1 cellular context compared by ENCODE assay signal in the genomic region with DNA sequence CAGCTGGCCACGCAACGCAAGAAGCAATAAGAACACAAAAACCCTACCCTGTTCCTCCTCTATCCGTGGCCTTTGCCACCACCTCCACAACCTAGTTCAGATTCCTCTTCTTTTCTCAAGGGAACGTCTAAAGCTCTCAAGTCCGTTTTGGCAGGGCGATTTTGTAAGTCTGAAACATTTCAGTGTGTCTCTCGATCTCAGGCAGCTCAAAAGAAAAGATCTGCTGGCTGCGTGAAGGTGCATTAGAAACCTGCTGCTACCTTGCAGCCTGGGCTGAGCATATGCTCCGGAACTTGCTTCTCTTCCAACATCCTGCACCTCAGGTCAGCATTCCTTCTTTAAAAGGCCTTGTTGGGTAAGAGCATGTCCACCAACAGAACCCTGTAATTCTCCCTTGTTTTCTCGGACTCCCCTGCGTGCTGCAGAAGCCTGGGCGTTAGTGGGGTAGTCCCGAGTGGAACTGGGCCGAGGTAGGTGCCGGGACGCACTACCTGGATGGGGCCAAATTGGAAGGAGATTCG.
TF ChIP-seq lines count a peak whose summit lies in the region.

No MANE protein-coding gene starts in this region.

TF ChIP-seq in HepG2, 621 proteins besides CTCF, POLR2A, EP300 and RAD21 (continued from another document and continues in another):
- no peak for TF ChIP-seq KLF16 (CRISPR knock-in tag; IDR thresholded peaks at IDR 0.05)
- TF ChIP-seq ZNF33B (CRISPR knock-in tag; IDR thresholded peaks at IDR 0.05) = 0 out of 2 replicates have a peak, but pooled peaks have one; percentile 36
- TF ChIP-seq, protein P1, sequence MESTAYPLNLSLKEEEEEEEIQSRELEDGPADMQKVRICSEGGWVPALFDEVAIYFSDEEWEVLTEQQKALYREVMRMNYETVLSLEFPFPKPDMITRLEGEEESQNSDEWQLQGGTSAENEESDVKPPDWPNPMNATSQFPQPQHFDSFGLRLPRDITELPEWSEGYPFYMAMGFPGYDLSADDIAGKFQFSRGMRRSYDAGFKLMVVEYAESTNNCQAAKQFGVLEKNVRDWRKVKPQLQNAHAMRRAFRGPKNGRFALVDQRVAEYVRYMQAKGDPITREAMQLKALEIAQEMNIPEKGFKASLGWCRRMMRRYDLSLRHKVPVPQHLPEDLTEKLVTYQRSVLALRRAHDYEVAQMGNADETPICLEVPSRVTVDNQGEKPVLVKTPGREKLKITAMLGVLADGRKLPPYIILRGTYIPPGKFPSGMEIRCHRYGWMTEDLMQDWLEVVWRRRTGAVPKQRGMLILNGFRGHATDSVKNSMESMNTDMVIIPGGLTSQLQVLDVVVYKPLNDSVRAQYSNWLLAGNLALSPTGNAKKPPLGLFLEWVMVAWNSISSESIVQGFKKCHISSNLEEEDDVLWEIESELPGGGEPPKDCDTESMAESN (CRISPR knock-in tag; conservative IDR thresholded peaks at IDR 0.05) = 0 out of 2 replicates have a peak, but pooled peaks have one; percentile 12
- no peak for TF ChIP-seq ZNF792 (CRISPR knock-in tag; IDR thresholded peaks at IDR 0.05)
- 0 out of 2 replicates have a peak, but pooled peaks have one; percentile 15 for TF ChIP-seq ZNF441 (CRISPR knock-in tag; IDR thresholded peaks at IDR 0.05; ENCODE audit: borderline replicate concordance)
- 0 out of 2 replicates have a peak, but pooled peaks have one; percentile 11 for TF ChIP-seq ZNF609 (CRISPR knock-in tag; IDR thresholded peaks at IDR 0.05; ENCODE audit: borderline replicate concordance)
- no peak for TF ChIP-seq ETV6 (CRISPR knock-in tag; conservative IDR thresholded peaks at IDR 0.05)
- TF ChIP-seq MIXL1 (CRISPR knock-in tag; IDR thresholded peaks at IDR 0.05) = no peak
- no peak for TF ChIP-seq SCMH1 (CRISPR knock-in tag; IDR thresholded peaks at IDR 0.05; ENCODE audit: borderline replicate concordance)
- TF ChIP-seq ZNF33A (CRISPR knock-in tag; IDR thresholded peaks at IDR 0.05; ENCODE audit: borderline replicate concordance) = no peak
- TF ChIP-seq IKZF1 (IDR thresholded peaks at IDR 0.05) = no peak
- TF ChIP-seq SAP130 (CRISPR knock-in tag; IDR thresholded peaks at IDR 0.05; ENCODE audit: low read depth) = peak; percentile 42; the same call in 1 of the 2 replicates
- TF ChIP-seq KAT7 (CRISPR knock-in tag; IDR thresholded peaks at IDR 0.05; ENCODE audit: borderline replicate concordance) = peak; percentile 91; the same call in 1 of the 2 replicates
- TF ChIP-seq, protein P2, sequence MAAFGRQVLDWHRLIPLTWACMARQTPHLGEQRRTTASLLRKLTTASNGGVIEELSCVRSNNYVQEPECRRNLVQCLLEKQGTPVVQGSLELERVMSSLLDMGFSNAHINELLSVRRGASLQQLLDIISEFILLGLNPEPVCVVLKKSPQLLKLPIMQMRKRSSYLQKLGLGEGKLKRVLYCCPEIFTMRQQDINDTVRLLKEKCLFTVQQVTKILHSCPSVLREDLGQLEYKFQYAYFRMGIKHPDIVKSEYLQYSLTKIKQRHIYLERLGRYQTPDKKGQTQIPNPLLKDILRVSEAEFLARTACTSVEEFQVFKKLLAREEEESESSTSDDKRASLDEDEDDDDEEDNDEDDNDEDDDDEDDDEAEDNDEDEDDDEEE (CRISPR knock-in tag; IDR thresholded peaks at IDR 0.05) = peak; percentile 92; the same call in 1 of the 2 replicates
- TF ChIP-seq, protein P3, sequence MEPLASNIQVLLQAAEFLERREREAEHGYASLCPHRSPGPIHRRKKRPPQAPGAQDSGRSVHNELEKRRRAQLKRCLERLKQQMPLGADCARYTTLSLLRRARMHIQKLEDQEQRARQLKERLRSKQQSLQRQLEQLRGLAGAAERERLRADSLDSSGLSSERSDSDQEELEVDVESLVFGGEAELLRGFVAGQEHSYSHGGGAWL (CRISPR knock-in tag; IDR thresholded peaks at IDR 0.05) = 0 out of 2 replicates have a peak, but pooled peaks have one; percentile 19
- no peak for TF ChIP-seq ZNF383 (CRISPR knock-in tag; IDR thresholded peaks at IDR 0.05; ENCODE audit: borderline replicate concordance)
- no peak for TF ChIP-seq ZKSCAN1 (IDR thresholded peaks at IDR 0.05; ENCODE audit: low read length)
- no peak for TF ChIP-seq IKZF5 (CRISPR knock-in tag; IDR thresholded peaks at IDR 0.05)
- TF ChIP-seq, protein P4, sequence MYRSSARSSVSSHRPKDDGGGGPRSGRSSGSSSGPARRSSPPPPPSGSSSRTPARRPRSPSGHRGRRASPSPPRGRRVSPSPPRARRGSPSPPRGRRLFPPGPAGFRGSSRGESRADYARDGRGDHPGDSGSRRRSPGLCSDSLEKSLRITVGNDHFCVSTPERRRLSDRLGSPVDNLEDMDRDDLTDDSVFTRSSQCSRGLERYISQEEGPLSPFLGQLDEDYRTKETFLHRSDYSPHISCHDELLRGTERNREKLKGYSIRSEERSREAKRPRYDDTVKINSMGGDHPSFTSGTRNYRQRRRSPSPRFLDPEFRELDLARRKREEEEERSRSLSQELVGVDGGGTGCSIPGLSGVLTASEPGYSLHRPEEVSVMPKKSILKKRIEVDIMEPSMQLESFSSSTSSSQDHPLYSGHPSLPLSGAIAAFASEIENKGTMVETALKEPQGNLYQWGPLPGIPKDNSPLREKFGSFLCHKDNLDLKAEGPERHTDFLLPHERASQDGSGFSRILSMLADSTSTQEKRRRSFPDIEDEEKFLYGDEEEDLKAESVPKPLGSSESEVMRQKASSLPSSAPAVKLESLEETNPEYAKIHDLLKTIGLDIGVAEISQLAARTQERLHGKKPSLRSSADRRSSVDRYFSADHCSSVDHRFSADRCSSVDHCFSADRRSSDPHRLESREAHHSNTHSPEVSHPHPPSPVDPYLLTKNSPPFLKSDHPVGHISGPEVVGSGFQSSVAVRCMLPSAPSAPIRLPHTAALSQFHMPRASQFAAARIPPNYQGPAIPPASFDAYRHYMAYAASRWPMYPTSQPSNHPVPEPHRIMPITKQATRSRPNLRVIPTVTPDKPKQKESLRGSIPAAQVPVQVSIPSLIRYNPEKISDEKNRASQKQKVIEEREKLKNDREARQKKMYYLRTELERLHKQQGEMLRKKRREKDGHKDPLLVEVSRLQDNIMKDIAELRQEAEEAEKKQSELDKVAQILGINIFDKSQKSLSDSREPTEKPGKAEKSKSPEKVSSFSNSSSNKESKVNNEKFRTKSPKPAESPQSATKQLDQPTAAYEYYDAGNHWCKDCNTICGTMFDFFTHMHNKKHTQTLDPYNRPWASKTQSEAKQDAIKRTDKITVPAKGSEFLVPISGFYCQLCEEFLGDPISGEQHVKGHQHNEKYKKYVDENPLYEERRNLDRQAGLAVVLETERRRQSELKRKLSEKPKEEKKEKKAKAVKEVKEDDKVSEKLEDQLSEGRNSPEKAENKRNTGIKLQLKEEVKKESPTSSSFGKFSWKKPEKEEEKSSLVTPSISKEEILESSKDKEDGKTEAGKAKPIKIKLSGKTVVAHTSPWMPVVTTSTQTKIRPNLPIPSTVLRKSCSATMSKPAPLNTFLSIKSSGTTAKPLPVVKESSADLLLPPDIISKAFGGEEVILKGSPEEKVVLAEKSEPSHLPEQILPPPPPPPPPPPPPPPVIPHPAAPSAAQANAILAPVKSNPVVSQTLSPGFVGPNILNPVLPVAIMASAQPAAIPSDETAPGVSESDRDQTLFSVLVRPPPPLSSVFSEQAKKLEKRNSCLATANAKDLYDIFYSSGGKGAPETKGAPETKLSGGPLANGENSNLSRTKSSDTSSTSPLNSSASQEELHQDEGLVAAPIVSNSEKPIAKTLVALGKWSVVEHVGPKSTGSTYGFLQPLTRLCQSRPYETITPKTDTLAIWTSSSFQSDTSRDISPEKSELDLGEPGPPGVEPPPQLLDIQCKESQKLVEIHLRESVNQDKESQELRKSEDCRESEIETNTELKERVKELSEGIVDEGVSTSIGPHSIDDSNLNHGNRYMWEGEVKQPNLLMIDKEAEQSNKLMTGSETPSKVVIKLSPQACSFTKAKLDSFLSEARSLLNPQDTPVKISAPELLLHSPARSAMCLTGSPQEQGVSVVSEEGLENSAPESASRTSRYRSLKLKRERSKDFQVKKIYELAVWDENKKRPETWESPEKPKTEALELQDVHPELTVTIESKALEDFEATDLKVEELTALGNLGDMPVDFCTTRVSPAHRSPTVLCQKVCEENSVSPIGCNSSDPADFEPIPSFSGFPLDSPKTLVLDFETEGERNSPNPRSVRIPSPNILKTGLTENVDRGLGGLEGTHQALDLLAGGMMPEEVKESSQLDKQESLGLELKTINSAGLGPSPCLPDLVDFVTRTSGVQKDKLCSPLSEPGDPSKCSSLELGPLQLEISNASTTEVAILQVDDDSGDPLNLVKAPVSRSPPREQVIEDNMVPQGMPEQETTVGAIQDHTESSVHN (CRISPR knock-in tag; IDR thresholded peaks at IDR 0.05) = no peak
- no peak for TF ChIP-seq ZNF562 (CRISPR knock-in tag; IDR thresholded peaks at IDR 0.05; ENCODE audit: borderline replicate concordance)
- no peak for TF ChIP-seq HHEX (CRISPR knock-in tag; IDR thresholded peaks at IDR 0.05)
- peak; percentile 8; the same call in 1 of the 2 replicates for TF ChIP-seq MAX (IDR thresholded peaks at IDR 0.05)
- TF ChIP-seq THAP11 (CRISPR knock-in tag; IDR thresholded peaks at IDR 0.05) = peak; percentile 48
- TF ChIP-seq TGIF2 (CRISPR knock-in tag; IDR thresholded peaks at IDR 0.05) = 0 out of 2 replicates have a peak, but pooled peaks have one; percentile 19
- TF ChIP-seq EED (CRISPR knock-in tag; IDR thresholded peaks at IDR 0.05) = 0 out of 2 replicates have a peak, but pooled peaks have one; percentile 49
- TF ChIP-seq ZNF598 (CRISPR knock-in tag; IDR thresholded peaks at IDR 0.05; ENCODE audit: borderline replicate concordance) = peak; percentile 74; the same call in 1 of the 2 replicates
- 0 out of 2 replicates have a peak, but pooled peaks have one; percentile 57 for TF ChIP-seq SMAD1 (CRISPR knock-in tag; IDR thresholded peaks at IDR 0.05; ENCODE audit: borderline replicate concordance, low read depth)
- no peak for TF ChIP-seq STAT5B (CRISPR knock-in tag; IDR thresholded peaks at IDR 0.05)
- TF ChIP-seq ZNF841 (CRISPR knock-in tag; IDR thresholded peaks at IDR 0.05; ENCODE audit: borderline replicate concordance) = no peak
- TF ChIP-seq ZBTB37 (CRISPR knock-in tag; IDR thresholded peaks at IDR 0.05) = no peak
- TF ChIP-seq ASH2L (IDR thresholded peaks at IDR 0.05; ENCODE audit: insufficient read length, low read depth, low read length) = peak; percentile 68
- no peak for TF ChIP-seq ZNF775 (CRISPR knock-in tag; IDR thresholded peaks at IDR 0.05; ENCODE audit: borderline replicate concordance)
- TF ChIP-seq TMF1 (CRISPR knock-in tag; IDR thresholded peaks at IDR 0.05; ENCODE audit: low read depth) = peak; percentile 28; the same call in 1 of the 2 replicates
- TF ChIP-seq ZNF337 (CRISPR knock-in tag; IDR thresholded peaks at IDR 0.05; ENCODE audit: borderline replicate concordance, low read depth) = no peak
- no peak for TF ChIP-seq HNF4G (IDR thresholded peaks at IDR 0.05; ENCODE audit: borderline replicate concordance, low read depth, low read length)
- no peak for TF ChIP-seq HNF4G (CRISPR knock-in tag; IDR thresholded peaks at IDR 0.05; ENCODE audit: borderline replicate concordance, low read depth)
- no peak for TF ChIP-seq ZNF530 (CRISPR knock-in tag; IDR thresholded peaks at IDR 0.05; ENCODE audit: low read depth)
